Comparison of ENCODE assay signal across 8 cellular contexts in genomic region chr9:19102631-19103345, GRCh38. TPM values are rescaled to one million over a fixed set of nuclear protein-coding genes. Genes with fewer than 3 reads are reported as not detected.
DNase-seq lines count a peak whose midpoint lies in the region; ATAC-seq, FAIRE-seq and TF ChIP-seq lines count a peak whose summit lies in the region.

HAUS6 (minus strand) TSS chr9:19102904; CDS start chr9:19102651, 253 bp downstream.

- ATAC-seq in GM19438 (IDR thresholded peaks at IDR 0.05; ENCODE audit: low read depth, unreplicated experiment) = peak; percentile 97
- ATAC-seq in HG03575 (IDR thresholded peaks at IDR 0.05; ENCODE audit: extremely low read depth, insufficient number of reproducible peaks, low FRiP score, unreplicated experiment) = peak; percentile 97
- peak; percentile 99 for ATAC-seq in HepG2

- H3K4me2 ChIP-seq in HepG2 (ENCODE audit: low read depth, low read length) = peak within 1 kb of the TSS; percentile 91

- H3K27me3 ChIP-seq in CD4-positive, alpha-beta memory T cell (ENCODE audit: insufficient read depth, low read length) = no peaks in the 10 kb centered on the region
- H3K27me3 ChIP-seq in HepG2 (ENCODE audit: control insufficient read depth in 1 of 2, insufficient read depth in 2 of 2, low read length in 2 of 2) = no peaks in the 10 kb centered on the region; a peak in 1 of 5 replicates

- no peaks in the 10 kb centered on the region for H4K20me1 ChIP-seq in HepG2 (ENCODE audit: insufficient read depth, low read length)

- peak within 1 kb of the TSS; percentile 85 for H3K9ac ChIP-seq in HepG2 (ENCODE audit: insufficient read depth, low read depth, low read length)

- H3K27ac ChIP-seq in CD4-positive, alpha-beta memory T cell (ENCODE audit: low read depth, low read length) = peak within 1 kb of the TSS; percentile 74
- peak within 1 kb of the TSS; percentile 72 for H3K27ac ChIP-seq in HepG2 (ENCODE audit: extremely low read length, insufficient read depth, low read length)

- peak; percentile 93 to 98 (median 96) for DNase-seq in CD4-positive, alpha-beta memory T cell
- peak; percentile 75 for DNase-seq in NCI-H82 treated with DMSO at 0.1 percent for 48 hours (lab: John Stamatoyannopoulos, UW; ENCODE audit: unreplicated experiment)
- DNase-seq in activated CD4-positive, alpha-beta memory T cell treated with anti-CD3 and anti-CD28 coated beads for 36 hours = peak; percentile 97
- DNase-seq in dermis microvascular lymphatic vessel endothelial cell (ENCODE audit: low read depth in 2 of 2) = peak; percentile 93 to 97
- DNase-seq in HepG2 (ENCODE audit: low spot score) = peak; percentile 93
- peak; percentile 79 for DNase-seq in stimulated activated CD4-positive, alpha-beta T cell treated with anti-CD3 and anti-CD28 coated beads, Interleukin-4, amount 100 ng/mL, for 1 hour

- TF ChIP-seq EP300 in HepG2 (IDR thresholded peaks at IDR 0.05; ENCODE audit: low read depth in 2 of 2, low read length in 2 of 2) = no peak
- no peak for TF ChIP-seq EP300 in HepG2 (CRISPR knock-in tag; IDR thresholded peaks at IDR 0.05; ENCODE audit: borderline replicate concordance)

- H3K36me3 Mint-ChIP-seq in CD4-positive, alpha-beta memory T cell = peaks cover 3 to 22% of the 10 kb centered on the region in 2 donors
- peaks cover 12% of the 10 kb centered on the region for H3K36me3 Mint-ChIP-seq in activated CD4-positive, alpha-beta memory T cell treated with anti-CD3 and anti-CD28 coated beads for 36 hours

- 10% methylated on average over 21 of the region's 46 CpGs for WGBS in HepG2 (ENCODE audit: low lambda C conversion rate)

- H3K27me3 Mint-ChIP-seq in CD4-positive, alpha-beta memory T cell = no peaks in the 10 kb centered on the region
- no peaks in the 10 kb centered on the region for H3K27me3 Mint-ChIP-seq in activated CD4-positive, alpha-beta memory T cell treated with anti-CD3 and anti-CD28 coated beads for 36 hours

- no peak; the same call in 1 of the 2 replicates for TF ChIP-seq RAD21 in HepG2 (CRISPR knock-in tag; IDR thresholded peaks at IDR 0.05)

- H3K9me3 ChIP-seq in CD4-positive, alpha-beta memory T cell (ENCODE audit: control insufficient read depth in 1 of 2, low read length in 2 of 2) = no peaks in the 10 kb centered on the region
- no peaks in the 10 kb centered on the region for H3K9me3 ChIP-seq in HepG2 (ENCODE audit: low read length)

- H3K79me2 ChIP-seq in HepG2 (ENCODE audit: insufficient read depth, low read length) = peaks cover 36% of the 10 kb centered on the region

- POLR2A ChIA-PET in CD4-positive, alpha-beta memory T cell (lab: Charles Lee; ENCODE audit: partially characterized antibody) = interaction anchor here (0.6 to 1.7 kb wide), 15 partner anchors 8 to 277 kb away, joined by 3 to 9 read pairs (median 3); partner anchors contain the start of genes RPS6 and RRAGA
- POLR2A ChIA-PET in activated CD4-positive, alpha-beta memory T cell treated with anti-CD3 and anti-CD28 coated beads for 36 hours (lab: Charles Lee) = interaction anchor here (0.9 to 1.5 kb wide), 4 partner anchors 11 to 130 kb away, joined by 3 to 5 read pairs (median 4); partner anchors contain the start of gene RRAGA
- POLR2A ChIA-PET in HepG2 (lab: Yijun Ruan, JAX) = interaction anchor here (0.7 to 1.4 kb wide), 4 partner anchors 10 to 54 kb away, joined by 3 to 6 read pairs (median 4); partner anchors contain the start of gene RRAGA

- peak; percentile 92 for FAIRE-seq in HepG2 (lab: Jason Lieb, UNC)

- peak; percentile 75 to 80; a peak in 3 of 4 replicates for TF ChIP-seq POLR2A in HepG2 (IDR thresholded peaks at IDR 0.05; ENCODE audit: insufficient read depth in 1 of 2, low read depth in 2 of 2, low read length in 2 of 2)

- peak within 1 kb of the TSS; percentile 91 to 98 (median 98) for H3K4me3 Mint-ChIP-seq in CD4-positive, alpha-beta memory T cell
- H3K4me3 Mint-ChIP-seq in activated CD4-positive, alpha-beta memory T cell treated with anti-CD3 and anti-CD28 coated beads for 36 hours = peak within 1 kb of the TSS; percentile 95

- in situ Hi-C loops in HepG2 (cut with HindIII; ENCODE audit: extremely low pct_ligation_motif_present, low pct_unique_long_range_greater_than_20kb) = no loop called here

- peak; percentile 41 for TF ChIP-seq CTCF in HepG2 (CRISPR knock-in tag; IDR thresholded peaks at IDR 0.05)

- H3K4me1 Mint-ChIP-seq in CD4-positive, alpha-beta memory T cell = peaks cover 15 to 39% (median 20%) of the 10 kb centered on the region in 4 donors
- H3K4me1 Mint-ChIP-seq in activated CD4-positive, alpha-beta memory T cell treated with anti-CD3 and anti-CD28 coated beads for 36 hours (ENCODE audit: low read depth) = peaks cover 22% of the 10 kb centered on the region

- intact Hi-C loops in CD4-positive, alpha-beta memory T cell (cut with micrococcal nuclease) = loop anchor here (1.0 to 5.0 kb wide), 5 partner anchors 25 to 278 kb away; partner anchors contain the start of genes DENND4C, PLIN2, RPS6 and RRAGA
- intact Hi-C loops in activated CD4-positive, alpha-beta memory T cell treated with anti-CD3 and anti-CD28 coated beads for 36 hours (cut with micrococcal nuclease) = loop anchor here (1.0 to 2.0 kb wide), 10 partner anchors 18 to 355 kb away; partner anchors contain the start of genes DENND4C, PLIN2, RPS6 and RRAGA
- intact Hi-C loops in HepG2 (cut with micrococcal nuclease; ENCODE audit: unreplicated experiment) = loop anchor here (1.0 to 5.0 kb wide), 2 partner anchors 53 to 70 kb away; partner anchors contain the start of gene RRAGA

- CTCF ChIA-PET in CD4-positive, alpha-beta memory T cell (lab: Charles Lee; ENCODE audit: partially characterized antibody) = interaction anchor here (0.6 to 1.8 kb wide), 4 partner anchors 20 to 71 kb away, joined by 3 to 12 read pairs (median 4); partner anchors contain the start of gene RRAGA
- CTCF ChIA-PET in activated CD4-positive, alpha-beta memory T cell treated with anti-CD3 and anti-CD28 coated beads for 36 hours (lab: Charles Lee) = interaction anchor here (0.8 to 2.1 kb wide), 5 partner anchors 17 to 71 kb away, joined by 4 to 10 read pairs (median 5); no protein-coding TSS in a partner anchor
- CTCF ChIA-PET in HepG2 (lab: Yijun Ruan, JAX; ENCODE audit: low intra/inter-chr PET ratio, low total read pairs) = no interaction called here

- peak within 1 kb of the TSS; percentile 83 for H2AFZ ChIP-seq in HepG2 (ENCODE audit: low read length)

- H3K4me3 ChIP-seq in CD4-positive, alpha-beta memory T cell (ENCODE audit: low read length in 2 of 2) = peak within 1 kb of the TSS; percentile 73 to 74
- H3K4me3 ChIP-seq in HepG2 (replicated peaks in 1 of 3; ENCODE audit: insufficient read depth in 1 of 3, low read depth in 2 of 3, low read length in 3 of 3) = peak within 1 kb of the TSS; percentile 80 to 96 (median 81)

- H3K36me3 ChIP-seq in CD4-positive, alpha-beta memory T cell (ENCODE audit: insufficient read depth, low read length) = no peaks in the 10 kb centered on the region
- H3K36me3 ChIP-seq in HepG2 (replicated peaks in 1 of 2; ENCODE audit: control insufficient read depth in 1 of 2, insufficient read depth in 2 of 2, low read length in 2 of 2) = no peaks in the 10 kb centered on the region

- peaks cover 28% of the 10 kb centered on the region for H3K4me1 ChIP-seq in CD4-positive, alpha-beta memory T cell (ENCODE audit: insufficient read depth, low read length)
- H3K4me1 ChIP-seq in HepG2 (ENCODE audit: insufficient read depth, low read length) = peaks cover 41% of the 10 kb centered on the region

- peak within 1 kb of the TSS; percentile 91 to 98 (median 96) for H3K27ac Mint-ChIP-seq in CD4-positive, alpha-beta memory T cell
- peak within 1 kb of the TSS; percentile 93 for H3K27ac Mint-ChIP-seq in activated CD4-positive, alpha-beta memory T cell treated with anti-CD3 and anti-CD28 coated beads for 36 hours

- TSS peak; percentile 95 for BruUV-seq in HepG2 (replicated peaks; lab: Mats Ljungman, UMichigan)

- H3K9me3 Mint-ChIP-seq in CD4-positive, alpha-beta memory T cell = no peaks in the 10 kb centered on the region
- no peaks in the 10 kb centered on the region for H3K9me3 Mint-ChIP-seq in activated CD4-positive, alpha-beta memory T cell treated with anti-CD3 and anti-CD28 coated beads for 36 hours

TF ChIP-seq in HepG2, 621 proteins besides CTCF, POLR2A, EP300 and RAD21 (continues in another document):
- TF ChIP-seq SP4 (CRISPR knock-in tag; IDR thresholded peaks at IDR 0.05) = peak; percentile 67
- no peak for TF ChIP-seq MBD4 (IDR thresholded peaks at IDR 0.05; ENCODE audit: borderline replicate concordance, low read length)

RNA-seq across cellular contexts. Expression of gene HAUS6, which starts in this region (rescaled TPM):
- total RNA-seq in CD4-positive, alpha-beta memory T cell = 10 to 100 TPM; 19.4 to 20.9 TPM
- polyA plus RNA-seq in CD4-positive, alpha-beta memory T cell = 1 to 10 TPM; 6.7 to 7.6 TPM
- 10 to 100 TPM; 28.7 to 29.8 TPM for total RNA-seq in activated CD4-positive, alpha-beta memory T cell treated with anti-CD3 and anti-CD28 coated beads for 36 hours
- total RNA-seq in dermis microvascular lymphatic vessel endothelial cell (11.6 and 12.8 TPM in 2 replicates), HepG2 (2016; rRNA removed; fragmentation: Illumina TruSeq; extraction: Trizol) (31.1 and 51.3 TPM in 2 replicates)
- total RNA-seq in HepG2 (2016; cell fraction: cytosol; rRNA removed; fragmentation: Illumina TruSeq; extraction: Trizol; ENCODE audit: low read depth) = 8.8 and 9.4 TPM in 2 replicates
- total RNA-seq in HepG2 (2016; cell fraction: insoluble cytoplasmic fraction; rRNA removed; fragmentation: Illumina TruSeq; extraction: Trizol) = 28.3 and 49.0 TPM in 2 replicates
- total RNA-seq in HepG2 (2016; cell fraction: membrane; rRNA removed; fragmentation: Illumina TruSeq; extraction: Trizol) = 13.2 and 16.4 TPM in 2 replicates
- 28.7 and 30.6 TPM in 2 replicates for total RNA-seq in HepG2 (2016; cell fraction: nucleus; rRNA removed; fragmentation: Illumina TruSeq; extraction: Trizol)
- polyA plus RNA-seq in HepG2 (2011; rRNA removed) = 6.2 and 9.8 TPM in 2 replicates
- polyA plus RNA-seq in HepG2 (2011; cell fraction: cytosol; rRNA removed) = 3.9 and 4.5 TPM in 2 replicates
- 5.5 and 6.2 TPM in 2 replicates for polyA plus RNA-seq in HepG2 (2011; cell fraction: nucleus; rRNA removed)
- polyA plus RNA-seq in HepG2 (2012) = 8.1 and 13.3 TPM in 2 replicates
- polyA plus RNA-seq in HepG2 (2016; cell fraction: cytosol; fragmentation: Illumina TruSeq; extraction: Trizol; ENCODE audit: low read depth) = 0.77 and 1.1 TPM in 2 replicates
- polyA plus RNA-seq in HepG2 (2016; cell fraction: insoluble cytoplasmic fraction; fragmentation: Illumina TruSeq; extraction: Trizol; ENCODE audit: low read depth) = 25.0 and 27.9 TPM in 2 replicates
- polyA plus RNA-seq in HepG2 (2016; cell fraction: membrane; fragmentation: Illumina TruSeq; extraction: Trizol; ENCODE audit: low read depth) = 3.1 and 3.4 TPM in 2 replicates
- 36.4 and 41.0 TPM in 2 replicates for polyA plus RNA-seq in HepG2 (2016; cell fraction: nucleus; fragmentation: Illumina TruSeq; extraction: Trizol; ENCODE audit: insufficient read depth, low read depth)
- polyA minus RNA-seq in HepG2 (2011; rRNA and poly(A)+ RNA removed; ENCODE audit: low replicate concordance) = 10.4 and 16.3 TPM in 2 replicates
- polyA minus RNA-seq in HepG2 (2011; cell fraction: cytosol; rRNA and poly(A)+ RNA removed) = 9.9 and 12.0 TPM in 2 replicates
- polyA minus RNA-seq in HepG2 (2011; cell fraction: nucleus; rRNA and poly(A)+ RNA removed) = 21.0 and 21.8 TPM in 2 replicates

Comparison
In these comparisons a context has a peak if more than half of its experiments do, and no peak if none do; other contexts are left out.
1. Peak in every context shown above with its lines: DNase-seq, ATAC-seq, H3K4me3 ChIP-seq and H3K27ac ChIP-seq.